ENCODE assay signal across 6 cellular contexts in the genomic region with DNA sequence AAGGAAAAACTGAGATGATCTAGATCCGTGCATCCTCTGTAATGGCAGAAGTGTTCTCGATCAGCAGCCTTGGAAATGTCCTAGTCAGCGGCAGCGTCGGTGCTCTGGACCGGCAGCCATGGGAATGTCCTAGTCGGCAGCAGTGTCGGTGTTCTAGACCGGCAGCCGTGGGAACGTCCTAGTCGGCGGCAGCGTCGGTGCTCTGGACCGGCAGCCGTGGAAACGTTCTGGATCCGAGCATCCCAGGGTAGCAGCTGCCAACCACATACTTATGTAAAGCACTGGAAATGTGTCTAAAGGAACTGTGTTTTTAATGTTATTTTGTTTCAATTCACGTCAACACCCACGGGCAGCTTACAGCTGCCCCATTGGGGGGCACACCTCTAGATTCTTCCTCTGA. TPM values are rescaled to one million over a fixed set of nuclear protein-coding genes. Genes with fewer than 3 reads are reported as not detected.
"Had no signal": no experiment of that assay in that cellular context is flagged by ENCODE, and none has a peak within 500 bp of the region (broad histone marks: within the 10 kb centered on the region; RNA-seq: fewer than 3 reads in every experiment).

No MANE protein-coding gene starts in this region.

- H3K4me3 ChIP-seq: GM23338, K562 had no signal

- H3K27ac Mint-ChIP-seq: GM23338, H9 had no signal

- ATAC-seq: GM23338, K562 had no signal

- H3K9me3 Mint-ChIP-seq: GM23338, H9 had no signal

- DNase-seq: HCEC 1CT, IMR-90 had no signal

- H2AFZ ChIP-seq: GM23338 had no signal

RNA-seq across cellular contexts. Expression of a gene that starts 58.7 kb away (rescaled TPM):
- total RNA-seq: HT-29, IMR-90 had no signal
